Comparison of ENCODE assay signal across 24 cellular contexts in genomic region chr18:21100141-21100540, GRCh38. TPM values are rescaled to one million over a fixed set of nuclear protein-coding genes. Genes with fewer than 3 reads are reported as not detected.
DNase-seq lines count a peak whose midpoint lies in the region; ATAC-seq and TF ChIP-seq lines count a peak whose summit lies in the region.
"Had no signal": no experiment of that assay in that cellular context is flagged by ENCODE, and none has a peak within 500 bp of the region (broad histone marks: within the 10 kb centered on the region; RNA-seq: fewer than 3 reads in every experiment).

No MANE protein-coding gene starts in this region.

- intact Hi-C loops in natural killer cell (cut with micrococcal nuclease) (no loop called here), ovary (cut with DNase I) (loop anchor here in 2 of 4 donors (10.0 kb wide), 2 partner anchors 45 to 55 kb away; no protein-coding TSS in a partner anchor)

- TF ChIP-seq POLR2A in ovary (IDR thresholded peaks at IDR 0.05): no peak

- H2AFZ ChIP-seq in fibroblast of lung (ENCODE audit: low read length): no peak overlapping the region

- H3K4me3 ChIP-seq in fibroblast of lung (replicated peaks in 1 of 4; ENCODE audit: control extremely low read depth in 1 of 4, insufficient read depth in 1 of 4, low read depth in 3 of 4, low read length in 4 of 4) (no peak overlapping the region), ovary (no peak overlapping the region)
- H3K4me3 ChIP-seq: esophagus muscularis mucosa, heart right ventricle, psoas muscle, smooth muscle cell had no signal

- DNase-seq in natural killer cell: no peak
- no peak for DNase-seq in natural killer cell treated with Interleukin-12 subunit alpha and Interleukin-12 subunit beta and Interleukin-15 and Interleukin-18, amount 100 ng/mL, for 72 hours (ENCODE audit: low spot score)
- DNase-seq in T-helper 17 cell: no peak
- DNase-seq in fibroblast of lung (ENCODE audit: low read depth in 2 of 2): peak; percentile 31 to 35
- no peak for DNase-seq in activated T-cell treated with anti-CD3 and anti-CD28 coated beads, Interleukin-2, amount 50 U/mL, for 24 hours
- DNase-seq in GM19240 (ENCODE audit: insufficient read length, low spot score): no peak
- DNase-seq in activated T-cell treated with anti-CD3 and anti-CD28 coated beads, Interleukin-2, amount 50 U/mL, for 1 hour: no peak
- no peak for DNase-seq in ovary
- DNase-seq: activated CD4-positive, alpha-beta T cell treated with anti-CD3 and anti-CD28 coated beads for 48 hours; activated effector memory CD4-positive, alpha-beta T cell treated with anti-CD3 and anti-CD28 coated beads, Interleukin-2, amount 50 U/mL, for 16 hours; amniotic stem cell; caudate nucleus; effector CD4-positive, alpha-beta T cell; heart right ventricle; islet precursor cell; mesendoderm; NCI-H2107; NCI-H524; psoas muscle; stimulated activated CD4-positive, alpha-beta T cell treated with anti-CD3 and anti-CD28 coated beads, Interleukin-4, amount 100 ng/mL, for 24 hours; substantia nigra had no signal

- peaks cover 2% of the 10 kb centered on the region for H4K20me1 ChIP-seq in fibroblast of lung (ENCODE audit: control insufficient read depth, extremely low read depth, insufficient read depth, low read length)

- no peaks in the 10 kb centered on the region for H3K9me3 Mint-ChIP-seq in natural killer cell
- H3K9me3 Mint-ChIP-seq in natural killer cell treated with Interleukin-12 subunit alpha and Interleukin-12 subunit beta and Interleukin-15 and Interleukin-18, amount 100 ng/mL, for 72 hours: no peaks in the 10 kb centered on the region
- peaks cover 4% of the 10 kb centered on the region for H3K9me3 Mint-ChIP-seq in activated T-cell treated with anti-CD3 and anti-CD28 coated beads, Interleukin-2, amount 50 U/mL, for 24 hours

- H3K36me3 Mint-ChIP-seq in natural killer cell (no peaks in the 10 kb centered on the region), T-helper 17 cell (ENCODE audit: low read depth) (peaks cover 2% of the 10 kb centered on the region)
- H3K36me3 Mint-ChIP-seq in natural killer cell treated with Interleukin-12 subunit alpha and Interleukin-12 subunit beta and Interleukin-15 and Interleukin-18, amount 100 ng/mL, for 72 hours: no peaks in the 10 kb centered on the region
- peaks cover 14% of the 10 kb centered on the region for H3K36me3 Mint-ChIP-seq in activated T-cell treated with anti-CD3 and anti-CD28 coated beads, Interleukin-2, amount 50 U/mL, for 24 hours (ENCODE audit: low read depth)

- no peak for TF ChIP-seq EP300 in ovary (IDR thresholded peaks at IDR 0.05)

- H3K4me1 ChIP-seq in fibroblast of lung (ENCODE audit: control insufficient read depth, extremely low read depth, insufficient read depth, low read length): no peaks in the 10 kb centered on the region
- peaks cover 1% of the 10 kb centered on the region for H3K4me1 ChIP-seq in ovary (ENCODE audit: insufficient read depth)

- H3K27ac ChIP-seq in fibroblast of lung (ENCODE audit: insufficient read depth, low read length) (no peak overlapping the region), ovary (no peak overlapping the region)
- H3K27ac ChIP-seq: esophagus muscularis mucosa, heart right ventricle, KMS-11, psoas muscle had no signal

- H3K4me1 Mint-ChIP-seq in natural killer cell (peaks cover 69 to 71% of the 10 kb centered on the region in 2 donors), T-helper 17 cell (peaks cover 55% of the 10 kb centered on the region)
- peaks cover 59 to 66% of the 10 kb centered on the region in 2 donors for H3K4me1 Mint-ChIP-seq in natural killer cell treated with Interleukin-12 subunit alpha and Interleukin-12 subunit beta and Interleukin-15 and Interleukin-18, amount 100 ng/mL, for 72 hours (ENCODE audit: low read depth in 2 of 2)
- H3K4me1 Mint-ChIP-seq in activated T-cell treated with anti-CD3 and anti-CD28 coated beads, Interleukin-2, amount 50 U/mL, for 24 hours (ENCODE audit: low read depth): peaks cover 76% of the 10 kb centered on the region

- peak overlapping the region in 1 of 2 donors; percentile 37 for H3K27ac Mint-ChIP-seq in natural killer cell
- H3K27ac Mint-ChIP-seq in natural killer cell treated with Interleukin-12 subunit alpha and Interleukin-12 subunit beta and Interleukin-15 and Interleukin-18, amount 100 ng/mL, for 72 hours: no peak overlapping the region
- peak overlapping the region; percentile 73 for H3K27ac Mint-ChIP-seq in T-helper 17 cell
- no peak overlapping the region for H3K27ac Mint-ChIP-seq in activated T-cell treated with anti-CD3 and anti-CD28 coated beads, Interleukin-2, amount 50 U/mL, for 24 hours

- no peak overlapping the region for H3K9ac ChIP-seq in fibroblast of lung (ENCODE audit: insufficient read depth, low read length)
- H3K9ac ChIP-seq: KMS-11 had no signal

- H3K79me2 ChIP-seq in fibroblast of lung (ENCODE audit: control insufficient read depth, insufficient read depth, low read length): peaks cover 95% of the 10 kb centered on the region

- no peak for TF ChIP-seq CTCF in natural killer cell (IDR thresholded peaks at IDR 0.05)
- TF ChIP-seq CTCF in fibroblast of lung (conservative IDR thresholded peaks at IDR 0.05 in 1 of 2, IDR thresholded peaks at IDR 0.05 in 1 of 2; ENCODE audit: low read depth in 1 of 2, low read length in 2 of 2): no peak
- no peak for TF ChIP-seq CTCF in ovary (IDR thresholded peaks at IDR 0.05)

- H3K4me2 ChIP-seq in fibroblast of lung (ENCODE audit: extremely low read depth, insufficient read depth, low read length): no peak overlapping the region
- H3K4me2 ChIP-seq: KMS-11, smooth muscle cell had no signal

- H3K27me3 Mint-ChIP-seq in natural killer cell (ENCODE audit: low read depth in 2 of 2) (no peaks in the 10 kb centered on the region), T-helper 17 cell (no peaks in the 10 kb centered on the region)
- no peaks in the 10 kb centered on the region for H3K27me3 Mint-ChIP-seq in natural killer cell treated with Interleukin-12 subunit alpha and Interleukin-12 subunit beta and Interleukin-15 and Interleukin-18, amount 100 ng/mL, for 72 hours
- H3K27me3 Mint-ChIP-seq in activated T-cell treated with anti-CD3 and anti-CD28 coated beads, Interleukin-2, amount 50 U/mL, for 24 hours: no peaks in the 10 kb centered on the region

- H3K36me3 ChIP-seq in fibroblast of lung (ENCODE audit: control insufficient read depth, insufficient read depth, low read length) (no peaks in the 10 kb centered on the region), ovary (no peaks in the 10 kb centered on the region)
- H3K36me3 ChIP-seq: esophagus muscularis mucosa, heart right ventricle had no signal

- peak overlapping the region; percentile 33 for H3K4me3 Mint-ChIP-seq in natural killer cell
- no peak overlapping the region for H3K4me3 Mint-ChIP-seq in natural killer cell treated with Interleukin-12 subunit alpha and Interleukin-12 subunit beta and Interleukin-15 and Interleukin-18, amount 100 ng/mL, for 72 hours
- no peak overlapping the region for H3K4me3 Mint-ChIP-seq in T-helper 17 cell
- H3K4me3 Mint-ChIP-seq in activated T-cell treated with anti-CD3 and anti-CD28 coated beads, Interleukin-2, amount 50 U/mL, for 24 hours: no peak overlapping the region

- H3K9me3 ChIP-seq in T-helper 17 cell (ENCODE audit: control insufficient read depth, low read length, poor library complexity, severe bottlenecking): no peaks in the 10 kb centered on the region
- H3K9me3 ChIP-seq in fibroblast of lung (ENCODE audit: control insufficient read depth, insufficient read depth, low read depth, low read length): no peaks in the 10 kb centered on the region
- H3K9me3 ChIP-seq in ovary: no peaks in the 10 kb centered on the region
- H3K9me3 ChIP-seq: esophagus muscularis mucosa, heart right ventricle, psoas muscle had no signal

- no peak for ATAC-seq in natural killer cell
- ATAC-seq in natural killer cell treated with Interleukin-12 subunit alpha and Interleukin-12 subunit beta and Interleukin-15 and Interleukin-18, amount 100 ng/mL, for 72 hours: no peak
- ATAC-seq in T-helper 17 cell: no peak
- ATAC-seq: heart right ventricle, psoas muscle had no signal

- H3K27me3 ChIP-seq in fibroblast of lung (ENCODE audit: control insufficient read depth, insufficient read depth, low read length): no peaks in the 10 kb centered on the region
- H3K27me3 ChIP-seq in ovary: no peaks in the 10 kb centered on the region
- H3K27me3 ChIP-seq: esophagus muscularis mucosa, heart right ventricle had no signal

RNA-seq across cellular contexts. Expression of gene ROCK1, which starts 11.5 kb away (rescaled TPM):
- total RNA-seq in natural killer cell (100 to 1,000 TPM; 139 to 152 (median 149) TPM), T-helper 17 cell (100 to 1,000 TPM; 109 to 114 TPM), fibroblast of lung (39.5 and 55.2 TPM in 2 replicates), ovary (10 to 100 TPM; 35.0 to 47.7 (median 43.5) TPM)
- 10 to 100 TPM; 68.1 to 74.9 TPM for total RNA-seq in natural killer cell treated with Interleukin-12 subunit alpha and Interleukin-12 subunit beta and Interleukin-15 and Interleukin-18, amount 100 ng/mL, for 72 hours
- polyA plus RNA-seq in fibroblast of lung (25.4 and 33.2 TPM in 2 replicates), ovary (10 to 100 TPM; 18.3 to 42.6 TPM)
- polyA plus RNA-seq in fibroblast of lung (2012): 31.2 and 40.5 TPM in 2 replicates
- polyA minus RNA-seq in fibroblast of lung (ENCODE audit: low replicate concordance): 2.2 and 2.6 TPM in 2 replicates

Comparison
In these comparisons a context has a peak if more than half of its experiments do, and no peak if none do; other contexts are left out.
1. DNase-seq: peak in fibroblast of lung (2 of 2); none in natural killer cell (single experiment), natural killer cell treated with Interleukin-12 subunit alpha and Interleukin-12 subunit beta and Interleukin-15 and Interleukin-18, amount 100 ng/mL, for 72 hours (single experiment), T-helper 17 cell (0 of 3), activated T-cell treated with anti-CD3 and anti-CD28 coated beads, Interleukin-2, amount 50 U/mL, for 24 hours (single experiment), GM19240 (single experiment), activated T-cell treated with anti-CD3 and anti-CD28 coated beads, Interleukin-2, amount 50 U/mL, for 1 hour (single experiment) and ovary (0 of 5).